Comparison of ENCODE assay signal across 17 cellular contexts in genomic region chrY:7320751-7321150, GRCh38.
DNase-seq lines count a peak whose midpoint lies in the region; ATAC-seq and TF ChIP-seq lines count a peak whose summit lies in the region.
"Had no signal": no experiment of that assay in that cellular context is flagged by ENCODE, and none has a peak within 500 bp of the region (broad histone marks: within the 10 kb centered on the region; RNA-seq: fewer than 3 reads in every experiment).

No MANE protein-coding gene starts in this region.

- H3K4me3 Mint-ChIP-seq in activated CD8-positive, alpha-beta T cell treated with anti-CD3 and anti-CD28 coated beads, Interleukin-2, amount 10 ng/mL, durations not matched to agents 7 days and 5 days = no peak overlapping the region
- H3K4me3 Mint-ChIP-seq in activated CD8-positive, alpha-beta T cell treated with anti-CD3 and anti-CD28 coated beads for 36 hours = no peak overlapping the region
- peak overlapping the region in 1 of 2 donors; percentile 34 for H3K4me3 Mint-ChIP-seq in effector memory CD8-positive, alpha-beta T cell
- H3K4me3 Mint-ChIP-seq in memory B cell = no peak overlapping the region
- H3K4me3 Mint-ChIP-seq: IgD-negative memory B cell had no signal

- no peak for ATAC-seq in activated CD8-positive, alpha-beta T cell treated with anti-CD3 and anti-CD28 coated beads, Interleukin-2, amount 10 ng/mL, durations not matched to agents 7 days and 5 days
- ATAC-seq in activated CD8-positive, alpha-beta T cell treated with anti-CD3 and anti-CD28 coated beads for 36 hours = no peak
- ATAC-seq in effector memory CD8-positive, alpha-beta T cell (replicated peaks) = no peak
- no peak for ATAC-seq in memory B cell (ENCODE audit: low read depth)

- CTCF ChIA-PET in activated CD8-positive, alpha-beta T cell treated with anti-CD3 and anti-CD28 coated beads, Interleukin-2, amount 10 ng/mL, durations not matched to agents 7 days and 5 days (lab: Charles Lee) = no interaction called here
- CTCF ChIA-PET in activated CD8-positive, alpha-beta T cell treated with anti-CD3 and anti-CD28 coated beads for 36 hours (lab: Charles Lee) = interaction anchor here (1.1 kb wide), 1 partner anchor 23 kb away, joined by 4 read pairs; no protein-coding TSS in a partner anchor

- DNase-seq in activated CD8-positive, alpha-beta T cell treated with anti-CD3 and anti-CD28 coated beads, Interleukin-2, amount 10 ng/mL, durations not matched to agents 7 days and 5 days = no peak
- DNase-seq in activated CD8-positive, alpha-beta T cell treated with anti-CD3 and anti-CD28 coated beads for 36 hours = no peak
- no peak for DNase-seq in effector memory CD8-positive, alpha-beta T cell
- DNase-seq in memory B cell (ENCODE audit: low spot score in 2 of 2) (no peak), adrenal gland (no peak), iPS-NIHi7 (ENCODE audit: extremely low spot score) (no peak)
- DNase-seq: EL, MV-4-11, NCI-H1105 treated with DMSO at 0.1 percent for 48 hours, NCI-H1694 treated with DMSO at 0.1 percent for 48 hours, NCI-H2081 treated with DMSO at 0.1 percent for 48 hours, NCI-H446, NCI-H526, Peyer's patch had no signal

- H3K27me3 Mint-ChIP-seq in activated CD8-positive, alpha-beta T cell treated with anti-CD3 and anti-CD28 coated beads, Interleukin-2, amount 10 ng/mL, durations not matched to agents 7 days and 5 days (ENCODE audit: low read depth) = no peaks in the 10 kb centered on the region
- H3K27me3 Mint-ChIP-seq in activated CD8-positive, alpha-beta T cell treated with anti-CD3 and anti-CD28 coated beads for 36 hours = no peaks in the 10 kb centered on the region
- H3K27me3 Mint-ChIP-seq in effector memory CD8-positive, alpha-beta T cell = no peaks in the 10 kb centered on the region
- H3K27me3 Mint-ChIP-seq in memory B cell = no peaks in the 10 kb centered on the region
- H3K27me3 Mint-ChIP-seq: IgD-negative memory B cell had no signal

- no peak for TF ChIP-seq CTCF in activated CD8-positive, alpha-beta T cell treated with anti-CD3 and anti-CD28 coated beads for 36 hours (IDR thresholded peaks at IDR 0.05)
- no peak for TF ChIP-seq CTCF in adrenal gland (IDR thresholded peaks at IDR 0.05)

- 0 out of 2 replicates have a peak overlapping the region, but pooled peaks have one; percentile 26 for H3K9ac ChIP-seq in HUES64 (ENCODE audit: low read depth, low read length)

- H3K36me3 ChIP-seq in HUES64 (ENCODE audit: insufficient read depth, low read length) = peaks cover 22% of the 10 kb centered on the region
- no peaks in the 10 kb centered on the region for H3K36me3 ChIP-seq in adrenal gland (replicated peaks in 1 of 2)
- H3K36me3 ChIP-seq: Peyer's patch had no signal

- no peak overlapping the region for H3K4me3 ChIP-seq in HUES64 (ENCODE audit: low read length)
- H3K4me3 ChIP-seq in adrenal gland = no peak overlapping the region
- H3K4me3 ChIP-seq: Peyer's patch had no signal

- intact Hi-C loops in activated CD8-positive, alpha-beta T cell treated with anti-CD3 and anti-CD28 coated beads for 36 hours (cut with micrococcal nuclease) = loop anchor here (10.0 kb wide), 1 partner anchor 46 kb away; no protein-coding TSS in a partner anchor
- intact Hi-C loops in adrenal gland (cut with DNase I) = no loop called here

- no peaks in the 10 kb centered on the region for H3K9me3 Mint-ChIP-seq in activated CD8-positive, alpha-beta T cell treated with anti-CD3 and anti-CD28 coated beads, Interleukin-2, amount 10 ng/mL, durations not matched to agents 7 days and 5 days (ENCODE audit: insufficient read depth)
- no peaks in the 10 kb centered on the region for H3K9me3 Mint-ChIP-seq in activated CD8-positive, alpha-beta T cell treated with anti-CD3 and anti-CD28 coated beads for 36 hours
- H3K9me3 Mint-ChIP-seq in effector memory CD8-positive, alpha-beta T cell = no peaks in the 10 kb centered on the region
- no peaks in the 10 kb centered on the region for H3K9me3 Mint-ChIP-seq in memory B cell
- H3K9me3 Mint-ChIP-seq: IgD-negative memory B cell had no signal

- H3K9me3 ChIP-seq in HUES64 (ENCODE audit: insufficient read depth, low read depth, low read length) = no peaks in the 10 kb centered on the region
- no peaks in the 10 kb centered on the region for H3K9me3 ChIP-seq in adrenal gland (replicated peaks in 1 of 3)
- H3K9me3 ChIP-seq: Peyer's patch had no signal

- H3K27ac ChIP-seq in HUES64 (ENCODE audit: low read depth, low read length) (peak overlapping the region; percentile 62; the same call in 1 of the 2 replicates), adrenal gland (no peak overlapping the region)
- H3K27ac ChIP-seq: C4-2B, Peyer's patch had no signal

- no peak for TF ChIP-seq POLR2A in adrenal gland (IDR thresholded peaks at IDR 0.05)

- peak overlapping the region; percentile 52 for H3K27ac Mint-ChIP-seq in activated CD8-positive, alpha-beta T cell treated with anti-CD3 and anti-CD28 coated beads, Interleukin-2, amount 10 ng/mL, durations not matched to agents 7 days and 5 days
- H3K27ac Mint-ChIP-seq in activated CD8-positive, alpha-beta T cell treated with anti-CD3 and anti-CD28 coated beads for 36 hours = no peak overlapping the region
- peak overlapping the region; percentile 77 to 82 for H3K27ac Mint-ChIP-seq in effector memory CD8-positive, alpha-beta T cell
- H3K27ac Mint-ChIP-seq in memory B cell = peak overlapping the region; percentile 24
- H3K27ac Mint-ChIP-seq: IgD-negative memory B cell had no signal

- H3K4me1 ChIP-seq in HUES64 (ENCODE audit: insufficient read depth, low read length) = peaks cover 12% of the 10 kb centered on the region; the same call in 1 of the 2 replicates
- no peaks in the 10 kb centered on the region for H3K4me1 ChIP-seq in adrenal gland (replicated peaks in 1 of 2)
- H3K4me1 ChIP-seq: Peyer's patch had no signal

- 91% methylated on average over 5 of the region's 5 CpGs for WGBS in HUES64
- 74 to 83% methylated on average over 5 of the region's 5 CpGs; no CpG with 5 or more reads in 2 of the 4 donors for WGBS in adrenal gland, 4 donors

- H3K4me1 Mint-ChIP-seq in activated CD8-positive, alpha-beta T cell treated with anti-CD3 and anti-CD28 coated beads, Interleukin-2, amount 10 ng/mL, durations not matched to agents 7 days and 5 days (ENCODE audit: low read depth) = peaks cover 53% of the 10 kb centered on the region
- peaks cover 61% of the 10 kb centered on the region for H3K4me1 Mint-ChIP-seq in activated CD8-positive, alpha-beta T cell treated with anti-CD3 and anti-CD28 coated beads for 36 hours (ENCODE audit: low read depth)
- H3K4me1 Mint-ChIP-seq in effector memory CD8-positive, alpha-beta T cell (ENCODE audit: low read depth in 2 of 2) = peaks cover 43 to 89% of the 10 kb centered on the region in 2 donors
- H3K4me1 Mint-ChIP-seq in memory B cell = peaks cover 19% of the 10 kb centered on the region
- H3K4me1 Mint-ChIP-seq: IgD-negative memory B cell had no signal

- POLR2A ChIA-PET in activated CD8-positive, alpha-beta T cell treated with anti-CD3 and anti-CD28 coated beads, Interleukin-2, amount 10 ng/mL, durations not matched to agents 7 days and 5 days (lab: Charles Lee) = no interaction called here
- POLR2A ChIA-PET in activated CD8-positive, alpha-beta T cell treated with anti-CD3 and anti-CD28 coated beads for 36 hours (lab: Charles Lee) = no interaction called here

- H3K27me3 ChIP-seq in HUES64 (ENCODE audit: insufficient read depth, low read length) = no peaks in the 10 kb centered on the region
- H3K27me3 ChIP-seq in adrenal gland = no peaks in the 10 kb centered on the region
- H3K27me3 ChIP-seq: Peyer's patch had no signal

- peaks cover 49% of the 10 kb centered on the region for H3K36me3 Mint-ChIP-seq in activated CD8-positive, alpha-beta T cell treated with anti-CD3 and anti-CD28 coated beads, Interleukin-2, amount 10 ng/mL, durations not matched to agents 7 days and 5 days (ENCODE audit: low read depth)
- peaks cover 53% of the 10 kb centered on the region for H3K36me3 Mint-ChIP-seq in activated CD8-positive, alpha-beta T cell treated with anti-CD3 and anti-CD28 coated beads for 36 hours (ENCODE audit: low read depth)
- peaks cover 67% of the 10 kb centered on the region for H3K36me3 Mint-ChIP-seq in effector memory CD8-positive, alpha-beta T cell (ENCODE audit: insufficient read depth)
- H3K36me3 Mint-ChIP-seq in memory B cell = peaks cover 24% of the 10 kb centered on the region
- H3K36me3 Mint-ChIP-seq: IgD-negative memory B cell had no signal
